In genomic region chr19:29706635-29707034, GRCh38 we compare ENCODE assay signal across 27 cellular contexts. TPM values are rescaled to one million over a fixed set of nuclear protein-coding genes. Genes with fewer than 3 reads are reported as not detected.
A peak's percentile ranks its signal among the peaks of the same experiment; 100 is the strongest.
DNase-seq lines count a peak whose midpoint lies in the region; ATAC-seq and TF ChIP-seq lines count a peak whose summit lies in the region.
"Had no signal": no experiment of that assay in that cellular context is flagged by ENCODE, and none has a peak within 500 bp of the region (broad histone marks: within the 10 kb centered on the region; RNA-seq: fewer than 3 reads in every experiment).

No MANE protein-coding gene starts in this region.

- H3F3A ChIP-seq in neural progenitor cell (ENCODE audit: low read depth) = no peaks in the 10 kb centered on the region

- no peaks in the 10 kb centered on the region for H3K9me3 Mint-ChIP-seq in activated CD4-positive, alpha-beta T cell treated with anti-CD3 and anti-CD28 coated beads for 36 hours (ENCODE audit: low read depth)
- H3K9me3 Mint-ChIP-seq in stimulated activated naive CD8-positive, alpha-beta T cell treated with anti-CD3 and anti-CD28 coated beads, Interleukin-15, Interleukin-2, amounts not matched to agents 100 ng/mL and 50 ng/mL, for 24 hours = no peaks in the 10 kb centered on the region
- H3K9me3 Mint-ChIP-seq in neural progenitor cell = no peaks in the 10 kb centered on the region
- H3K9me3 Mint-ChIP-seq: CD4-positive, alpha-beta memory T cell; natural killer cell; T-cell had no signal

- intact Hi-C loops in activated CD4-positive, alpha-beta T cell treated with anti-CD3 and anti-CD28 coated beads for 36 hours (cut with DNase I, micrococcal nuclease) = no loop called here

- no peaks in the 10 kb centered on the region for H3K27me3 Mint-ChIP-seq in activated CD4-positive, alpha-beta T cell treated with anti-CD3 and anti-CD28 coated beads for 36 hours
- no peaks in the 10 kb centered on the region for H3K27me3 Mint-ChIP-seq in stimulated activated naive CD8-positive, alpha-beta T cell treated with anti-CD3 and anti-CD28 coated beads, Interleukin-15, Interleukin-2, amounts not matched to agents 100 ng/mL and 50 ng/mL, for 24 hours
- H3K27me3 Mint-ChIP-seq in neural progenitor cell (ENCODE audit: insufficient read depth, low read depth) = no peaks in the 10 kb centered on the region
- H3K27me3 Mint-ChIP-seq: CD4-positive, alpha-beta memory T cell; T-cell had no signal

- peaks cover 67% of the 10 kb centered on the region for H3K4me1 Mint-ChIP-seq in activated CD4-positive, alpha-beta T cell treated with anti-CD3 and anti-CD28 coated beads for 36 hours
- peaks cover 79% of the 10 kb centered on the region for H3K4me1 Mint-ChIP-seq in stimulated activated naive CD8-positive, alpha-beta T cell treated with anti-CD3 and anti-CD28 coated beads, Interleukin-15, Interleukin-2, amounts not matched to agents 100 ng/mL and 50 ng/mL, for 24 hours (ENCODE audit: low read depth)
- H3K4me1 Mint-ChIP-seq in neural progenitor cell = no peaks in the 10 kb centered on the region

- no peak for DNase-seq in activated CD4-positive, alpha-beta T cell treated with anti-CD3 and anti-CD28 coated beads for 36 hours
- no peak for DNase-seq in activated CD4-positive, alpha-beta T cell treated with anti-CD3 and anti-CD28 coated beads for 48 hours
- no peak for DNase-seq in stimulated activated naive CD8-positive, alpha-beta T cell treated with anti-CD3 and anti-CD28 coated beads, Interleukin-15, Interleukin-2, amounts not matched to agents 100 U/mL and 50 U/mL, for 24 hours
- DNase-seq in neural progenitor cell (ENCODE audit: low spot score) (no peak), HUDEP-2 (lab: John Stamatoyannopoulos, UW; ENCODE audit: unreplicated experiment in 76 of 76) (no peak)
- no peak for DNase-seq in activated CD4-positive, CD25-positive, alpha-beta regulatory T cell (lab: John Stamatoyannopoulos, UW)
- no peak for DNase-seq in stimulated activated CD4-positive, alpha-beta T cell treated with anti-CD3 and anti-CD28 coated beads, Interleukin-2, amount 100 ng/mL, for 24 hours
- DNase-seq: CD4-positive, alpha-beta memory T cell; colonic mucosa; DMS 273 treated with DMSO at 0.1 percent for 48 hours; foreskin keratinocyte; midbrain; natural killer cell; NCI-H1930; NCI-H526 treated with DMSO at 0.1 percent for 48 hours; ovary; Peyer's patch; SJCRH30; stimulated activated CD4-positive, alpha-beta T cell treated with anti-CD3 and anti-CD28 coated beads, Interleukin-4, amount 100 ng/mL, for 4 hours; stomach; T-cell; trophoblast cell had no signal

- H3K9ac ChIP-seq in neural progenitor cell = peak overlapping the region; percentile 7

- peak overlapping the region; percentile 97 for H3K27ac Mint-ChIP-seq in activated CD4-positive, alpha-beta T cell treated with anti-CD3 and anti-CD28 coated beads for 36 hours
- H3K27ac Mint-ChIP-seq in stimulated activated naive CD8-positive, alpha-beta T cell treated with anti-CD3 and anti-CD28 coated beads, Interleukin-15, Interleukin-2, amounts not matched to agents 100 ng/mL and 50 ng/mL, for 24 hours = peak overlapping the region; percentile 94
- no peak overlapping the region for H3K27ac Mint-ChIP-seq in neural progenitor cell

- H3K36me3 Mint-ChIP-seq in activated CD4-positive, alpha-beta T cell treated with anti-CD3 and anti-CD28 coated beads for 36 hours (ENCODE audit: low read depth) = peaks cover 39% of the 10 kb centered on the region
- peaks cover 45% of the 10 kb centered on the region for H3K36me3 Mint-ChIP-seq in stimulated activated naive CD8-positive, alpha-beta T cell treated with anti-CD3 and anti-CD28 coated beads, Interleukin-15, Interleukin-2, amounts not matched to agents 100 ng/mL and 50 ng/mL, for 24 hours (ENCODE audit: low read depth)
- H3K36me3 Mint-ChIP-seq in neural progenitor cell = peaks cover 2% of the 10 kb centered on the region
- H3K36me3 Mint-ChIP-seq: natural killer cell had no signal

- no peaks in the 10 kb centered on the region for H3K9me3 ChIP-seq in neural progenitor cell (ENCODE audit: low read depth)
- H3K9me3 ChIP-seq: breast epithelium, colonic mucosa, ovary, Peyer's patch, right atrium auricular region, SJCRH30, stomach had no signal

- H3K79me2 ChIP-seq in neural progenitor cell (ENCODE audit: low read depth) = no peaks in the 10 kb centered on the region

- TF ChIP-seq CTCF in neural progenitor cell (IDR thresholded peaks at IDR 0.05) = no peak

- H3K4me3 ChIP-seq in neural progenitor cell = no peak overlapping the region
- H3K4me3 ChIP-seq: colonic mucosa, ovary, right atrium auricular region, SJCRH30, stomach had no signal

- H4K20me1 ChIP-seq in neural progenitor cell (ENCODE audit: low read depth) = no peaks in the 10 kb centered on the region

- H3K4me3 Mint-ChIP-seq in activated CD4-positive, alpha-beta T cell treated with anti-CD3 and anti-CD28 coated beads for 36 hours = no peak overlapping the region
- no peak overlapping the region for H3K4me3 Mint-ChIP-seq in stimulated activated naive CD8-positive, alpha-beta T cell treated with anti-CD3 and anti-CD28 coated beads, Interleukin-15, Interleukin-2, amounts not matched to agents 100 ng/mL and 50 ng/mL, for 24 hours
- H3K4me3 Mint-ChIP-seq in neural progenitor cell = no peak overlapping the region
- H3K4me3 Mint-ChIP-seq: CD4-positive, alpha-beta memory T cell; natural killer cell; T-cell had no signal

- no peak for ATAC-seq in activated CD4-positive, alpha-beta T cell treated with anti-CD3 and anti-CD28 coated beads for 36 hours
- no peak for ATAC-seq in stimulated activated naive CD8-positive, alpha-beta T cell treated with anti-CD3 and anti-CD28 coated beads, Interleukin-15, Interleukin-2, amounts not matched to agents 100 U/mL and 50 U/mL, for 24 hours
- ATAC-seq: esophagus mucosa, foreskin keratinocyte, natural killer cell, T-cell had no signal

- POLR2A ChIA-PET in activated CD4-positive, alpha-beta T cell treated with anti-CD3 and anti-CD28 coated beads for 36 hours (lab: Charles Lee) = interaction anchor here (0.7 kb wide), 1 partner anchor 40 kb away, joined by 3 read pairs; no protein-coding TSS in a partner anchor

- no peak overlapping the region for H3K27ac ChIP-seq in neural progenitor cell
- H3K27ac ChIP-seq: 22Rv1, colonic mucosa, foreskin keratinocyte, ovary, right atrium auricular region, SJCRH30, stomach had no signal

- H3K4me2 ChIP-seq in neural progenitor cell = no peak overlapping the region

- CTCF ChIA-PET in activated CD4-positive, alpha-beta T cell treated with anti-CD3 and anti-CD28 coated beads for 36 hours (lab: Charles Lee) = interaction anchor here (0.7 to 2.3 kb wide), 6 partner anchors 10 to 101 kb away, joined by 3 to 11 read pairs (median 8); no protein-coding TSS in a partner anchor

- H3K4me1 ChIP-seq in neural progenitor cell = no peaks in the 10 kb centered on the region
- H3K4me1 ChIP-seq: breast epithelium, foreskin keratinocyte, SJCRH30 had no signal

- H3K27me3 ChIP-seq in neural progenitor cell = no peaks in the 10 kb centered on the region
- H3K27me3 ChIP-seq: breast epithelium, colonic mucosa, foreskin keratinocyte, ovary, Peyer's patch, right atrium auricular region, SJCRH30, stomach had no signal

- no peak overlapping the region for H2AFZ ChIP-seq in neural progenitor cell (replicated peaks)

- H3K36me3 ChIP-seq in neural progenitor cell = no peaks in the 10 kb centered on the region
- H3K36me3 ChIP-seq: breast epithelium, colonic mucosa, ovary, SJCRH30 had no signal

RNA-seq across cellular contexts. Expression of gene C19orf12, which starts 8.4 kb away (rescaled TPM):
- total RNA-seq in activated CD4-positive, alpha-beta T cell treated with anti-CD3 and anti-CD28 coated beads for 36 hours = 10 to 100 TPM; 26.7 to 35.7 TPM
- 27.5 and 28.2 TPM in 2 replicates for total RNA-seq in neural progenitor cell (ENCODE audit: low replicate concordance)

RNA-seq across cellular contexts. Expression of gene PLEKHF1, which starts 41.4 kb away (rescaled TPM):
- total RNA-seq in activated CD4-positive, alpha-beta T cell treated with anti-CD3 and anti-CD28 coated beads for 36 hours = 10 to 100 TPM; 25.4 to 26.6 TPM
- total RNA-seq in neural progenitor cell (ENCODE audit: low replicate concordance) = 1.2 and 1.4 TPM in 2 replicates

Comparison
In these comparisons a context has a peak if more than half of its experiments do, and no peak if none do; other contexts are left out.
1. RNA of gene PLEKHF1, which starts 41.4 kb away (total RNA-seq): 25.4 to 26.6 TPM in activated CD4-positive, alpha-beta T cell treated with anti-CD3 and anti-CD28 coated beads for 36 hours; 1.2 to 1.4 TPM in neural progenitor cell; every median in the first group is over 10 times any median in the second.